1 cellular context compared by ENCODE assay signal in genomic region chr13:99969934-99970760, GRCh38.
A peak's percentile ranks its signal among the peaks of the same experiment; 100 is the strongest.
TF ChIP-seq lines count a peak whose summit lies in the region.

No MANE protein-coding gene starts in this region.

TF ChIP-seq in HepG2, 621 proteins besides CTCF, POLR2A, EP300 and RAD21 (continued from another document):
- TF ChIP-seq ZNF142 (CRISPR knock-in tag; IDR thresholded peaks at IDR 0.05) (no peak), CREB3 (CRISPR knock-in tag; IDR thresholded peaks at IDR 0.05) (no peak), TFDP1 (CRISPR knock-in tag; IDR thresholded peaks at IDR 0.05; ENCODE audit: borderline replicate concordance) (peak; percentile 34; the same call in 1 of the 2 replicates), GABPB1 (CRISPR knock-in tag; IDR thresholded peaks at IDR 0.05) (peak; percentile 30; the same call in 1 of the 2 replicates), RBM39 (IDR thresholded peaks at IDR 0.05; ENCODE audit: low read depth, low read length, poor library complexity, severe bottlenecking) (peak; percentile 63), RXRA (CRISPR knock-in tag; IDR thresholded peaks at IDR 0.05) (peak; percentile 32; the same call in 1 of the 2 replicates), ONECUT2 (CRISPR knock-in tag; IDR thresholded peaks at IDR 0.05) (no peak), PITX1 (CRISPR knock-in tag; IDR thresholded peaks at IDR 0.05) (no peak), XBP1 (CRISPR knock-in tag; IDR thresholded peaks at IDR 0.05) (no peak), ZNF263 (CRISPR knock-in tag; IDR thresholded peaks at IDR 0.05) (peak; percentile 68; the same call in 1 of the 2 replicates), MTA1 (CRISPR knock-in tag; IDR thresholded peaks at IDR 0.05; ENCODE audit: borderline replicate concordance) (peak; percentile 38; the same call in 1 of the 2 replicates), SSRP1 (CRISPR knock-in tag; IDR thresholded peaks at IDR 0.05) (no peak), ZNF574 (CRISPR knock-in tag; IDR thresholded peaks at IDR 0.05) (0 out of 2 replicates have a peak, but pooled peaks have one; percentile 14), REL (CRISPR knock-in tag; conservative IDR thresholded peaks at IDR 0.05) (no peak)
